ENCODE assay signal across 14 cellular contexts in the genomic region with DNA sequence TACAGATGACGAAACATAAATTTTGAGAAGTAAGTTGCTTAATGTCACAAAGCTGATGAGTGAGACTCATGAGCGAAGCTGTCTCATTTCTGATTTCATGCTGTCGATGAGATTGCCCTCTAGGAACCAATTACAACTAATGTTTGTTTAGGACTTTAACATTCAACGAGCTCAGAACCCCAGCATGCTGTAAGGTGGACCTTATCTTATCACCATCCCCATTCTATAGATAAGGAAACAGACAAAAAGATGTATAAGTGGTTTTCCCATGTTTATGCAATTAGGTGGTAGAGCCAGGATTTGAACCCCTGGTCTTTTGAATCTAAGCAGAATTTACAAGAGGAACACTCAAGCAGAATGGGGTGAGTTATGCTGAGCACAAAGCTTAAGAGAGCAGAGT. TPM values are rescaled to one million over a fixed set of nuclear protein-coding genes. Genes with fewer than 3 reads are reported as not detected.
A peak's percentile ranks its signal among the peaks of the same experiment; 100 is the strongest.
DNase-seq lines count a peak whose midpoint lies in the region; TF ChIP-seq lines count a peak whose summit lies in the region.
"Had no signal": no experiment of that assay in that cellular context is flagged by ENCODE, and none has a peak within 500 bp of the region (broad histone marks: within the 10 kb centered on the region; RNA-seq: fewer than 3 reads in every experiment).

No MANE protein-coding gene starts in this region.

- no peak overlapping the region for H2BK5ac ChIP-seq in mesendoderm (ENCODE audit: low read length)

- H4K5ac ChIP-seq in mesendoderm (ENCODE audit: low read length) = no peak overlapping the region

- no peaks in the 10 kb centered on the region for H3K36me3 ChIP-seq in mesendoderm (ENCODE audit: control insufficient read depth, insufficient read depth, low read length)

- H3K27me3 ChIP-seq in mesendoderm (ENCODE audit: insufficient read depth, low read length, poor library complexity) = no peaks in the 10 kb centered on the region

- H4K8ac ChIP-seq in mesendoderm (ENCODE audit: low read depth, low read length) = no peak overlapping the region

- H3K79me1 ChIP-seq in mesendoderm (ENCODE audit: low read length) = no peaks in the 10 kb centered on the region

- H3K27ac ChIP-seq in C4-2B = peak overlapping the region; percentile 40; the same call in 1 of the 2 replicates
- no peak overlapping the region for H3K27ac ChIP-seq in mesendoderm (ENCODE audit: low read depth, low read length)
- H3K27ac ChIP-seq: HL-60 had no signal

- no peak overlapping the region for H3K23ac ChIP-seq in mesendoderm (ENCODE audit: low read length)

- no peak overlapping the region for H3K4ac ChIP-seq in mesendoderm (ENCODE audit: low read depth, low read length)

- no peak for TF ChIP-seq POLR2A in NB4 (IDR thresholded peaks at IDR 0.05; ENCODE audit: extremely low read depth, insufficient read length)

- no peak overlapping the region for H3K56ac ChIP-seq in mesendoderm (ENCODE audit: low read length)

- no peak overlapping the region for H3K9ac ChIP-seq in mesendoderm (ENCODE audit: low read length)

- H2BK120ac ChIP-seq in mesendoderm (ENCODE audit: low read depth, low read length) = no peak overlapping the region

- peak; percentile 53 for DNase-seq in NB4 (ENCODE audit: low read depth)
- DNase-seq in amniotic epithelial cell (ENCODE audit: low read depth) = peak; percentile 60
- peak; percentile 57 for DNase-seq in mesendoderm
- DNase-seq in HCEC 1CT = no peak
- no peak for DNase-seq in stimulated activated CD4-positive, alpha-beta T cell treated with anti-CD3 and anti-CD28 coated beads, Interleukin-4, amount 100 ng/mL, for 24 hours
- DNase-seq in kidney tubule cell (ENCODE audit: low spot score) = no peak
- no peak for DNase-seq in activated naive CD4-positive, alpha-beta T cell treated with anti-CD3 and anti-CD28 coated beads, Interleukin-2, amount 50 U/mL, for 16 hours
- DNase-seq: 8988T; H9; IMR-90; NK-92 treated with Interleukin-12 subunit alpha and Interleukin-12 subunit beta, amount 100 ng/mL, for 24 hours; SHP77 had no signal

- H3K18ac ChIP-seq in mesendoderm (ENCODE audit: low read length) = no peak overlapping the region

- H2AK5ac ChIP-seq in mesendoderm (ENCODE audit: low read length) = no peak overlapping the region

- no CpG with 5 or more reads among the region's 4 CpGs for WGBS in mesendoderm (ENCODE audit: extremely low coverage, insufficient coverage, low lambda C conversion rate)

- TF ChIP-seq CTCF in C4-2B (conservative IDR thresholded peaks at IDR 0.05) = no peak
- TF ChIP-seq CTCF in NB4 (IDR thresholded peaks at IDR 0.05; ENCODE audit: low read depth, low read length) = no peak

- H3K4me2 ChIP-seq in mesendoderm (ENCODE audit: low read length) = no peak overlapping the region

- H3K4me3 ChIP-seq in NB4 (ENCODE audit: low read depth, low read length) (no peak overlapping the region), mesendoderm (ENCODE audit: low read length) (no peak overlapping the region)

- peaks cover 5% of the 10 kb centered on the region for H3K4me1 ChIP-seq in mesendoderm (ENCODE audit: control insufficient read depth, low read depth, low read length)

- no peak overlapping the region for H2BK15ac ChIP-seq in mesendoderm (replicated peaks; ENCODE audit: low read depth)

- no peaks in the 10 kb centered on the region for H3K79me2 ChIP-seq in mesendoderm (ENCODE audit: control insufficient read depth, insufficient read depth, low read length)

RNA-seq across cellular contexts. Expression of a gene that starts 23.0 kb away (rescaled TPM):
- polyA plus RNA-seq in mesendoderm (2013, experiment 1 of 2) = 0.08 TPM
- polyA plus RNA-seq in mesendoderm (2013, experiment 2 of 2) = 0.13 TPM

Comparison
In these comparisons a context has a peak if more than half of its experiments do, and no peak if none do; other contexts are left out.
1. DNase-seq: peak in NB4 (single experiment), amniotic epithelial cell (single experiment) and mesendoderm (single experiment); none in HCEC 1CT (single experiment), stimulated activated CD4-positive, alpha-beta T cell treated with anti-CD3 and anti-CD28 coated beads, Interleukin-4, amount 100 ng/mL, for 24 hours (single experiment), kidney tubule cell (single experiment) and activated naive CD4-positive, alpha-beta T cell treated with anti-CD3 and anti-CD28 coated beads, Interleukin-2, amount 50 U/mL, for 16 hours (single experiment).